Comparison of ENCODE assay signal across 20 cellular contexts in the genomic region with DNA sequence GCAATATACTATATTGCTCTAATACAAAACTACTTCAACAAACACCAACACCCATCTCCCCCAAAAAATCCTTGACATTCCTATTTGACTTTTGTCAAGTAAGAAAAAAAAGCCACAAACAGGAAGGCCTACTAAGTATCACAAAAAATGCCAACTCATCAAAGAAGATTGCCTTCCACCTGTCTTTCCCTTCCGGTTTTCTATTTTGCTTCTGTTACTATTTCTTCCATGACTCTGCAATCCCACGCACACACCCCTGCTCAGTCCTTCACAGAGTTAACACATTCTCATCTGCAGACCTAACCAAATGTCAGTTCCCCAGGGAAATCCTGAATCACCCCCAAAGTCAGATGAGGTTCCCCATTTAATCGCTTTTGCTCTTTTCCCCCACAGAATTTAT. TPM values are rescaled to one million over a fixed set of nuclear protein-coding genes. Genes with fewer than 3 reads are reported as not detected.
"Had no signal": no experiment of that assay in that cellular context is flagged by ENCODE, and none has a peak within 500 bp of the region (broad histone marks: within the 10 kb centered on the region; RNA-seq: fewer than 3 reads in every experiment).

No MANE protein-coding gene starts in this region.

- H3K4me1 Mint-ChIP-seq: activated B cell treated with CpG ODN at 0.5 μM for 24 hours; activated naive CD4-positive, alpha-beta T cell treated with anti-CD3 and anti-CD28 coated beads, Interleukin-2, amount 50 U/mL, for 24 hours; activated T-helper 17 cell treated with anti-CD3 and anti-CD28 coated beads, Interleukin-2, amount 50 U/mL, for 72 hours; central memory CD8-positive, alpha-beta T cell; memory B cell; stimulated activated naive CD8-positive, alpha-beta T cell treated with anti-CD3 and anti-CD28 coated beads, Interleukin-15, amount 100 ng/mL, for 72 hours had no signal

- H3K4me3 Mint-ChIP-seq: activated B cell treated with CpG ODN at 0.5 μM for 24 hours; activated naive CD4-positive, alpha-beta T cell treated with anti-CD3 and anti-CD28 coated beads, Interleukin-2, amount 50 U/mL, for 24 hours; activated T-helper 17 cell treated with anti-CD3 and anti-CD28 coated beads, Interleukin-2, amount 50 U/mL, for 72 hours; central memory CD8-positive, alpha-beta T cell; memory B cell; stimulated activated naive CD8-positive, alpha-beta T cell treated with anti-CD3 and anti-CD28 coated beads, Interleukin-15, amount 100 ng/mL, for 72 hours had no signal

- DNase-seq: activated B cell treated with CpG ODN at 0.5 μM for 24 hours; activated CD4-positive, alpha-beta T cell treated with anti-CD3 and anti-CD28 coated beads, Interleukin-2, amount 50 U/mL, for 1 hour; activated T-cell treated with anti-CD3 and anti-CD28 coated beads for 4 hours; body of pancreas; cortex of kidney; effector memory CD4-positive, alpha-beta T cell; gastrocnemius medialis; kidney; left ventricle myocardium inferior; ovary; stimulated activated CD4-positive, alpha-beta T cell treated with anti-CD3 and anti-CD28 coated beads, Interleukin-15, amount 100 ng/mL, for 24 hours; stimulated activated CD4-positive, alpha-beta T cell treated with anti-CD3 and anti-CD28 coated beads, Interleukin-4, amount 100 ng/mL, for 24 hours; stimulated activated naive CD8-positive, alpha-beta T cell treated with anti-CD3 and anti-CD28 coated beads, Interleukin-15, amount 100 ng/mL, for 72 hours; testis had no signal

- H3K27ac ChIP-seq: body of pancreas, epithelial cell of prostate, gastrocnemius medialis, left ventricle myocardium inferior, ovary, testis had no signal

- H3K4me1 ChIP-seq: gastrocnemius medialis, left ventricle myocardium inferior, testis had no signal

- H3K36me3 Mint-ChIP-seq: activated naive CD4-positive, alpha-beta T cell treated with anti-CD3 and anti-CD28 coated beads, Interleukin-2, amount 50 U/mL, for 24 hours; memory B cell had no signal

- H3K4me3 ChIP-seq: body of pancreas, gastrocnemius medialis, left ventricle myocardium inferior, ovary, testis had no signal

- H3K27me3 Mint-ChIP-seq: activated B cell treated with CpG ODN at 0.5 μM for 24 hours; activated naive CD4-positive, alpha-beta T cell treated with anti-CD3 and anti-CD28 coated beads, Interleukin-2, amount 50 U/mL, for 24 hours; activated T-helper 17 cell treated with anti-CD3 and anti-CD28 coated beads, Interleukin-2, amount 50 U/mL, for 72 hours; central memory CD8-positive, alpha-beta T cell; memory B cell; stimulated activated naive CD8-positive, alpha-beta T cell treated with anti-CD3 and anti-CD28 coated beads, Interleukin-15, amount 100 ng/mL, for 72 hours had no signal

- H3K27ac Mint-ChIP-seq: activated B cell treated with CpG ODN at 0.5 μM for 24 hours; activated naive CD4-positive, alpha-beta T cell treated with anti-CD3 and anti-CD28 coated beads, Interleukin-2, amount 50 U/mL, for 24 hours; activated T-helper 17 cell treated with anti-CD3 and anti-CD28 coated beads, Interleukin-2, amount 50 U/mL, for 72 hours; memory B cell; stimulated activated naive CD8-positive, alpha-beta T cell treated with anti-CD3 and anti-CD28 coated beads, Interleukin-15, amount 100 ng/mL, for 72 hours had no signal

- ATAC-seq: activated T-helper 17 cell treated with anti-CD3 and anti-CD28 coated beads, Interleukin-2, amount 50 U/mL, for 72 hours; body of pancreas; gastrocnemius medialis; stimulated activated naive CD8-positive, alpha-beta T cell treated with anti-CD3 and anti-CD28 coated beads, Interleukin-15, amount 100 ng/mL, for 72 hours had no signal

- H3K27me3 ChIP-seq: body of pancreas, gastrocnemius medialis, ovary, testis had no signal

- H3K36me3 ChIP-seq: gastrocnemius medialis, left ventricle myocardium inferior, ovary had no signal

RNA-seq across cellular contexts. Expression of a gene that starts 15.2 kb away (rescaled TPM):
- total RNA-seq: activated B cell treated with CpG ODN at 0.5 μM for 24 hours; activated CD8-positive, alpha-beta memory T cell treated with anti-CD3 and anti-CD28 coated beads for 36 hours; activated T-helper 17 cell treated with anti-CD3 and anti-CD28 coated beads, Interleukin-2, amount 50 U/mL, for 72 hours had no signal
